In genomic region chrX:9482408-9482807, GRCh38 we compare ENCODE assay signal across 3 cellular contexts.
TF ChIP-seq lines count a peak whose summit lies in the region.

No MANE protein-coding gene starts in this region.

TF ChIP-seq in A549, 52 proteins besides CTCF, POLR2A, EP300 and RAD21 (continued from another document):
- no peak for TF ChIP-seq HOXB13 (CRISPR knock-in tag; IDR thresholded peaks at IDR 0.05; ENCODE audit: low read depth)

TF ChIP-seq in GM12891, 5 proteins besides CTCF, POLR2A, EP300 and RAD21 (continued from another document):
- no peak for TF ChIP-seq SPI1 (IDR thresholded peaks at IDR 0.05; ENCODE audit: low read depth, low read length)
- no peak for TF ChIP-seq POLR2AphosphoS5 (IDR thresholded peaks at IDR 0.05; ENCODE audit: low read depth, low read length)
- TF ChIP-seq TAF1 (IDR thresholded peaks at IDR 0.05; ENCODE audit: low read depth, low read length): no peak
- TF ChIP-seq POU2F2 (IDR thresholded peaks at IDR 0.05; ENCODE audit: low read depth, low read length): no peak

TF ChIP-seq in endothelial cell of umbilical vein, 7 proteins besides CTCF, POLR2A, EP300 and RAD21 (continued from another document):
- TF ChIP-seq, protein P1, sequence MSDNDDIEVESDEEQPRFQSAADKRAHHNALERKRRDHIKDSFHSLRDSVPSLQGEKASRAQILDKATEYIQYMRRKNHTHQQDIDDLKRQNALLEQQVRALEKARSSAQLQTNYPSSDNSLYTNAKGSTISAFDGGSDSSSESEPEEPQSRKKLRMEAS (IDR thresholded peaks at IDR 0.05; ENCODE audit: insufficient read depth, insufficient read length): no peak
- TF ChIP-seq MYC (IDR thresholded peaks at IDR 0.05; ENCODE audit: low read depth, low read length) (no peak), POLR2AphosphoS5 (IDR thresholded peaks at IDR 0.05; ENCODE audit: insufficient read depth, low read depth, low read length) (no peak), EZH2 (IDR thresholded peaks at IDR 0.05; ENCODE audit: borderline replicate concordance, low read depth, low read length, severe bottlenecking) (no peak), GATA2 (IDR thresholded peaks at IDR 0.05; ENCODE audit: insufficient read depth, insufficient read length, low read depth, low read length) (no peak), FOS (IDR thresholded peaks at IDR 0.05; ENCODE audit: borderline replicate concordance, insufficient read depth, low read length) (no peak)
